8 cellular contexts compared by ENCODE assay signal in the genomic region with DNA sequence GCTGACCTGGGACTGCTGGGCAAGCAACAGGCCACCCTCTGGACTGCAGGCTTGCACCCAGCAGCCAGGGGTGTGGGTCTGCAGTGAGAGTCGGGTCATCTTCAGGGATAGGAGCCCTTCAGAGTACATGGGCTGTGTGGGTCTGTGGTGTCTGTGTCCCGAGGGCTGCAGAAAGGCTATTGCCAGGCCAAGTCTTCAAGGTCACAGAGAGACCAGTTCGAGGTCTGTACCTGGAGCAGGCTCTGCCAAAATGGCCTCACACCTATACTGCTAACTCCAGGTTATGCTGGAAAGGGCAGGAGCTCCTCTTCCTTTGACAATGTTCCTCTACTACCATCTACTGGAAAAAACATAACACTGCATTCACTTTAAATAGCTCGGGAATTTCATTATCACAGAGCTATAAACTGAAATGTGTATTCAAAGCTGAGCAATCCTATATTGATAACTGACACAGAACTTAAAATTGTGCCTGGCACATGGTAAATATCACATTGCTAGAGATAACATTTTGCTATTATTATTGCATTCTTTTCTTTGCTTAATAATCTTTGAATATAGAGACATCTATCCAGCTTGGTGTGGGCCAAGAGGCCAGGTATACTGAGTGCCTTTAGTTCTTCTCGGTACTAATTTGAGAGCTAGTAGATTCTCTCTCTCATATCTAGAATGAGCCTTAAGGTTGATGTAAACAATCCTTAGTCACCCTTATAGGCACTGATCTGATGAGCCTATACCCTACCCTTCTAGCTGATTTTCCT. TPM values are rescaled to one million over a fixed set of nuclear protein-coding genes. Genes with fewer than 3 reads are reported as not detected.
DNase-seq lines count a peak whose midpoint lies in the region; ATAC-seq, FAIRE-seq and TF ChIP-seq lines count a peak whose summit lies in the region.

No MANE protein-coding gene starts in this region.

- peak; percentile 94 for FAIRE-seq in TTC549 (lab: Jason Lieb, UNC)

- H3K4me1 ChIP-seq in DOHH2 (ENCODE audit: control insufficient read depth, low read length), result no peaks in the 10 kb centered on the region
- no peaks in the 10 kb centered on the region for H3K4me1 ChIP-seq in GM23248 (ENCODE audit: insufficient read depth)

- 16 to 18% methylated on average over 5 of the region's 5 CpGs for WGBS in GM23248 (ENCODE audit: low coverage in 1 of 2, low lambda C conversion rate in 2 of 2, missing lambda C conversion rate in 2 of 2), 2 experiments

- H3K9me3 ChIP-seq in DOHH2 (ENCODE audit: control insufficient read depth, insufficient read depth, low read length) (no peaks in the 10 kb centered on the region), GM23248 (ENCODE audit: low read depth) (no peaks in the 10 kb centered on the region)

- H3K4me3 ChIP-seq in DOHH2 (ENCODE audit: low read length), result no peak overlapping the region
- no peak overlapping the region for H3K4me3 ChIP-seq in GM23248
- H3K4me3 ChIP-seq in retinal pigment epithelial cell (ENCODE audit: low read length), result no peak overlapping the region

- H3K4me2 ChIP-seq in DOHH2 (ENCODE audit: low read length), result no peak overlapping the region
- no peak overlapping the region for H3K4me2 ChIP-seq in GM23248 (ENCODE audit: unreplicated experiment)

- H3F3A ChIP-seq in DOHH2 (ENCODE audit: control insufficient read depth, insufficient read depth), result no peaks in the 10 kb centered on the region
- H3F3A ChIP-seq in GM23248 (ENCODE audit: insufficient read depth), result no peaks in the 10 kb centered on the region

- H3K36me3 ChIP-seq in DOHH2 (ENCODE audit: control insufficient read depth, low read length), result no peaks in the 10 kb centered on the region
- H3K36me3 ChIP-seq in GM23248 (ENCODE audit: low read depth), result no peaks in the 10 kb centered on the region

- peak; percentile 54 for DNase-seq in GM23248
- DNase-seq in NCI-H1417 (lab: John Stamatoyannopoulos, UW), result peak in 2 of 3 experiments; percentile 17 to 77
- DNase-seq in globus pallidus (ENCODE audit: low spot score), result peak; percentile 18
- no peak for DNase-seq in retinal pigment epithelial cell (ENCODE audit: low read depth)
- no peak for DNase-seq in activated T-cell treated with anti-CD3 and anti-CD28 coated beads for 4 hours

- H3K79me2 ChIP-seq in DOHH2 (ENCODE audit: control insufficient read depth, low read length) (no peaks in the 10 kb centered on the region), GM23248 (ENCODE audit: insufficient read depth) (no peaks in the 10 kb centered on the region)

- TF ChIP-seq CTCF in DOHH2 (IDR thresholded peaks at IDR 0.05; ENCODE audit: low read depth, low read length, poor library complexity, severe bottlenecking) (peak; percentile 62), retinal pigment epithelial cell (conservative IDR thresholded peaks at IDR 0.05; ENCODE audit: low read depth, low read length) (peak; percentile 73)

- no peak for ATAC-seq in HG03442 (IDR thresholded peaks at IDR 0.05; ENCODE audit: unreplicated experiment)

- in situ Hi-C loops in GM23248 (cut with MboI), result no loop called here

- no peaks in the 10 kb centered on the region for H4K20me1 ChIP-seq in DOHH2 (ENCODE audit: control insufficient read depth, insufficient read depth, low read depth, low read length)
- no peaks in the 10 kb centered on the region for H4K20me1 ChIP-seq in GM23248 (ENCODE audit: insufficient read depth)

- H2AFZ ChIP-seq in GM23248, result no peak overlapping the region

- no peaks in the 10 kb centered on the region for H3K9me2 ChIP-seq in DOHH2 (replicated peaks; ENCODE audit: control insufficient read depth, low read length)
- no peaks in the 10 kb centered on the region for H3K9me2 ChIP-seq in GM23248 (ENCODE audit: insufficient read depth)

- H3K27me3 ChIP-seq in DOHH2 (ENCODE audit: control insufficient read depth, low read length) (no peaks in the 10 kb centered on the region), GM23248 (replicated peaks; ENCODE audit: insufficient read depth) (no peaks in the 10 kb centered on the region)

- H3K9ac ChIP-seq in GM23248, result no peak overlapping the region

- H3K27ac ChIP-seq in DOHH2 (ENCODE audit: low read depth, low read length) (no peak overlapping the region), GM23248 (no peak overlapping the region)

RNA-seq across cellular contexts. Expression of a gene that starts 6.9 kb away (rescaled TPM):
- 12.6 and 20.8 TPM in 2 replicates for total RNA-seq in GM23248 (2014; rRNA removed; shearing (Covaris generic))
- 9.8 and 9.9 TPM in 2 replicates for polyA plus RNA-seq in GM23248 (2016; fragmentation: Nextera tagmentation; extraction: Ambion mirVana)

Comparison
In these comparisons a context has a peak if more than half of its experiments do, and no peak if none do; other contexts are left out.
1. DNase-seq: peak in GM23248 (single experiment), NCI-H1417 (2 of 3) and globus pallidus (single experiment); none in retinal pigment epithelial cell (single experiment) and activated T-cell treated with anti-CD3 and anti-CD28 coated beads for 4 hours (single experiment).